8 cellular contexts compared by ENCODE assay signal in genomic region chr1:107782192-107782845, GRCh38.
A peak's percentile ranks its signal among the peaks of the same experiment; 100 is the strongest.
DNase-seq lines count a peak whose midpoint lies in the region; ATAC-seq, FAIRE-seq and TF ChIP-seq lines count a peak whose summit lies in the region.

No MANE protein-coding gene starts in this region.

- no peaks in the 10 kb centered on the region for H3K36me3 ChIP-seq in esophagus squamous epithelium

- H3K27ac Mint-ChIP-seq in neural crest cell (ENCODE audit: unreplicated experiment) = no peak overlapping the region

- whole genome bisulfite sequencing in esophagus squamous epithelium, 2 donors = 22% methylated on average over 6 of the region's 6 CpGs

- H3K9me3 ChIP-seq in AG04450 (ENCODE audit: control insufficient read depth, insufficient read depth, low read length) (no peaks in the 10 kb centered on the region), esophagus squamous epithelium (no peaks in the 10 kb centered on the region)

- peaks cover 2% of the 10 kb centered on the region for H3K27me3 Mint-ChIP-seq in neural crest cell (ENCODE audit: low read depth)

- no peaks in the 10 kb centered on the region for H3K9me3 Mint-ChIP-seq in neural crest cell

- no peaks in the 10 kb centered on the region for H3K27me3 ChIP-seq in AG04450 (ENCODE audit: control insufficient read depth, insufficient read depth, low read length)
- H3K27me3 ChIP-seq in esophagus squamous epithelium = no peaks in the 10 kb centered on the region

- CTCF ChIA-PET in AG04450 (lab: Charles Lee) = interaction anchor here (0.5 to 13.5 kb wide), 36 partner anchors 10 to 1334 kb away, joined by 3 to 422 read pairs (median 4); partner anchors contain the start of gene PRPF38B

- POLR2A ChIA-PET in AG04450 (lab: Yijun Ruan, JAX) = interaction anchor here (0.7 to 0.8 kb wide), 2 partner anchors 343 to 344 kb away, joined by 3 to 4 read pairs; no protein-coding TSS in a partner anchor

- H3K27ac ChIP-seq in AG04450 (ENCODE audit: low read depth, low read length) (no peak overlapping the region), esophagus squamous epithelium (no peak overlapping the region)

- no peak for TF ChIP-seq POLR2A in esophagus squamous epithelium (IDR thresholded peaks at IDR 0.05)

- no peak overlapping the region for H3K4me3 ChIP-seq in AG04450 (ENCODE audit: low read depth, low read length)
- no peak overlapping the region for H3K4me3 ChIP-seq in esophagus squamous epithelium

- peak; percentile 71 for TF ChIP-seq CTCF in AG04450 (IDR thresholded peaks at IDR 0.05; ENCODE audit: low read depth, low read length)
- peak; percentile 49 to 77 (median 67) for TF ChIP-seq CTCF in esophagus squamous epithelium (IDR thresholded peaks at IDR 0.05)
- TF ChIP-seq CTCF in neural crest cell (conservative IDR thresholded peaks at IDR 0.05) = peak; percentile 91

- H3K4me1 Mint-ChIP-seq in neural crest cell = no peaks in the 10 kb centered on the region

- FAIRE-seq in G401.6 (lab: Jason Lieb, UNC) (peak; percentile 92), TTC549 (lab: Jason Lieb, UNC) (peak; percentile 77)

- H3K4me1 ChIP-seq in esophagus squamous epithelium = peaks cover 0 to 14% (median 0%) of the 10 kb centered on the region in 3 donors

- no peaks in the 10 kb centered on the region for H3K36me3 Mint-ChIP-seq in neural crest cell (ENCODE audit: low read depth)

- DNase-seq in AG04450 (ENCODE audit: low read depth, low spot score) (peak; percentile 18), NCI-H1105 treated with DMSO at 0.1 percent for 48 hours (lab: John Stamatoyannopoulos, UW) (peak; percentile 41), esophagus squamous epithelium (lab: John Stamatoyannopoulos, UW) (no peak), neural crest cell (ENCODE audit: low read depth, low spot score) (peak; percentile 57), posterior cingulate gyrus (no peak)

- no peak for ATAC-seq in HG03039 (IDR thresholded peaks at IDR 0.05; ENCODE audit: unreplicated experiment)

- intact Hi-C loops in esophagus squamous epithelium (cut with DNase I) (loop anchor here (2.0 kb wide), 1 partner anchor 342 kb away; no protein-coding TSS in a partner anchor), posterior cingulate gyrus (cut with DNase I) (loop anchor here (1.0 to 10.0 kb wide), 3 partner anchors 182 to 343 kb away; partner anchors contain the start of gene VAV3)

- H3K4me3 Mint-ChIP-seq in neural crest cell = no peak overlapping the region

Comparison
In these comparisons a context has a peak if more than half of its experiments do, and no peak if none do; other contexts are left out.
1. DNase-seq: peak in AG04450 (single experiment), NCI-H1105 treated with DMSO at 0.1 percent for 48 hours (single experiment) and neural crest cell (single experiment); none in esophagus squamous epithelium (single experiment) and posterior cingulate gyrus (0 of 10).
2. Peak in every context shown above with its lines, with median percentiles within 50 percentile points of each other: CTCF ChIP-seq.